ENCODE assay signal across 14 cellular contexts in genomic region chr1:207888647-207889046, GRCh38. TPM values are rescaled to one million over a fixed set of nuclear protein-coding genes. Genes with fewer than 3 reads are reported as not detected.
DNase-seq lines count a peak whose midpoint lies in the region; ATAC-seq and TF ChIP-seq lines count a peak whose summit lies in the region.
"Had no signal": no experiment of that assay in that cellular context is flagged by ENCODE, and none has a peak within 500 bp of the region (broad histone marks: within the 10 kb centered on the region; RNA-seq: fewer than 3 reads in every experiment).

No MANE protein-coding gene starts in this region.

- H3K4me1 ChIP-seq in esophagus squamous epithelium: peaks cover 20 to 96% (median 43%) of the 10 kb centered on the region in 3 donors
- H3K4me1 ChIP-seq in Karpas-422 (ENCODE audit: low read length): peaks cover 7% of the 10 kb centered on the region

- H3K36me3 ChIP-seq in esophagus squamous epithelium: no peaks in the 10 kb centered on the region
- H3K36me3 ChIP-seq in Karpas-422 (ENCODE audit: insufficient read depth, low read length): no peaks in the 10 kb centered on the region

- intact Hi-C loops in esophagus squamous epithelium (cut with DNase I): loop anchor here (5.0 kb wide), 1 partner anchor 69 kb away; no protein-coding TSS in a partner anchor

- no peaks in the 10 kb centered on the region for H3K79me2 ChIP-seq in Karpas-422 (ENCODE audit: low read length)

- no peak for TF ChIP-seq CTCF in esophagus squamous epithelium (IDR thresholded peaks at IDR 0.05)

- H3K4me3 ChIP-seq in esophagus squamous epithelium (no peak overlapping the region), Karpas-422 (ENCODE audit: low read length) (no peak overlapping the region)

- DNase-seq in A172 (ENCODE audit: low spot score) (peak; percentile 33), M059J (ENCODE audit: low read depth) (peak; percentile 75), esophagus squamous epithelium (lab: John Stamatoyannopoulos, UW) (no peak), myocyte (ENCODE audit: low read depth) (peak; percentile 97), NCI-H748 treated with DMSO at 0.1 percent for 48 hours (lab: John Stamatoyannopoulos, UW) (no peak), Karpas-422 (no peak), pons (ENCODE audit: low spot score) (no peak)
- DNase-seq: activated gamma-delta T cell treated with Interleukin-2 at 50 U/mL for 16 hours; effector memory CD4-positive, alpha-beta T cell; NCI-H2171 treated with DMSO at 0.1 percent for 48 hours; posterior cingulate gyrus; SHP77 had no signal

- H3K4me2 ChIP-seq in Karpas-422 (ENCODE audit: low read depth, low read length, poor library complexity, severe bottlenecking): no peak overlapping the region

- H3K9me3 ChIP-seq in esophagus squamous epithelium (no peaks in the 10 kb centered on the region), Karpas-422 (ENCODE audit: low read length) (no peaks in the 10 kb centered on the region)

- no peaks in the 10 kb centered on the region for H3K9me2 ChIP-seq in Karpas-422 (replicated peaks; ENCODE audit: insufficient read depth, low read length)

- no peaks in the 10 kb centered on the region for H4K20me1 ChIP-seq in Karpas-422 (ENCODE audit: insufficient read depth, low read depth, low read length)

- H3K27ac ChIP-seq in esophagus squamous epithelium (peak overlapping the region; percentile 16 to 82 (median 72)), Karpas-422 (ENCODE audit: low read length) (no peak overlapping the region)

- TF ChIP-seq POLR2A in esophagus squamous epithelium (IDR thresholded peaks at IDR 0.05): no peak

- 44 to 52% methylated on average over 2 to 3 of the region's 5 CpGs for WGBS in esophagus squamous epithelium, 2 donors

- H3K27me3 ChIP-seq in esophagus squamous epithelium: no peaks in the 10 kb centered on the region
- no peaks in the 10 kb centered on the region for H3K27me3 ChIP-seq in Karpas-422 (ENCODE audit: low read length)

- no peak overlapping the region for H3K9ac ChIP-seq in Karpas-422 (ENCODE audit: low read length)

- ATAC-seq in GM21576 (IDR thresholded peaks at IDR 0.05; ENCODE audit: unreplicated experiment): no peak
- ATAC-seq: activated CD4-positive, CD25-positive, alpha-beta regulatory T cell treated with anti-CD3 and anti-CD28 coated beads, Interleukin-2, amount 50 U/mL, for 24 hours had no signal

- no peak overlapping the region for H2AFZ ChIP-seq in Karpas-422 (ENCODE audit: low read length)

RNA-seq across cellular contexts. Expression of gene CD34, which starts 22.3 kb away (rescaled TPM):
- total RNA-seq in A172 (2014; rRNA removed; shearing (Covaris generic)): 0.22 and 0.76 TPM in 2 replicates
- 0.59 and 1.6 TPM in 2 replicates for total RNA-seq in M059J (2014; rRNA removed; shearing (Covaris generic))
- total RNA-seq in esophagus squamous epithelium (10 to 100 TPM in 2 of 4 donors, 1 to 10 TPM in 2; 1.3 to 32.2 (median 11.0) TPM), myocyte (4.3 and 7.9 TPM in 2 replicates)
- 10.5 TPM for polyA plus RNA-seq in myocyte (2012)
- total RNA-seq in Karpas-422 (2014; rRNA removed; shearing (Covaris generic); ENCODE audit: low replicate concordance): 0.04 TPM in 1 of 2 replicates, not detected in the other

Comparison
In these comparisons a context has a peak if more than half of its experiments do, and no peak if none do; other contexts are left out.
1. DNase-seq: peak in A172 (single experiment), M059J (single experiment) and myocyte (single experiment); none in esophagus squamous epithelium (single experiment), NCI-H748 treated with DMSO at 0.1 percent for 48 hours (single experiment), Karpas-422 (single experiment) and pons (single experiment).